Comparison of ENCODE assay signal across 1 cellular context in the genomic region with DNA sequence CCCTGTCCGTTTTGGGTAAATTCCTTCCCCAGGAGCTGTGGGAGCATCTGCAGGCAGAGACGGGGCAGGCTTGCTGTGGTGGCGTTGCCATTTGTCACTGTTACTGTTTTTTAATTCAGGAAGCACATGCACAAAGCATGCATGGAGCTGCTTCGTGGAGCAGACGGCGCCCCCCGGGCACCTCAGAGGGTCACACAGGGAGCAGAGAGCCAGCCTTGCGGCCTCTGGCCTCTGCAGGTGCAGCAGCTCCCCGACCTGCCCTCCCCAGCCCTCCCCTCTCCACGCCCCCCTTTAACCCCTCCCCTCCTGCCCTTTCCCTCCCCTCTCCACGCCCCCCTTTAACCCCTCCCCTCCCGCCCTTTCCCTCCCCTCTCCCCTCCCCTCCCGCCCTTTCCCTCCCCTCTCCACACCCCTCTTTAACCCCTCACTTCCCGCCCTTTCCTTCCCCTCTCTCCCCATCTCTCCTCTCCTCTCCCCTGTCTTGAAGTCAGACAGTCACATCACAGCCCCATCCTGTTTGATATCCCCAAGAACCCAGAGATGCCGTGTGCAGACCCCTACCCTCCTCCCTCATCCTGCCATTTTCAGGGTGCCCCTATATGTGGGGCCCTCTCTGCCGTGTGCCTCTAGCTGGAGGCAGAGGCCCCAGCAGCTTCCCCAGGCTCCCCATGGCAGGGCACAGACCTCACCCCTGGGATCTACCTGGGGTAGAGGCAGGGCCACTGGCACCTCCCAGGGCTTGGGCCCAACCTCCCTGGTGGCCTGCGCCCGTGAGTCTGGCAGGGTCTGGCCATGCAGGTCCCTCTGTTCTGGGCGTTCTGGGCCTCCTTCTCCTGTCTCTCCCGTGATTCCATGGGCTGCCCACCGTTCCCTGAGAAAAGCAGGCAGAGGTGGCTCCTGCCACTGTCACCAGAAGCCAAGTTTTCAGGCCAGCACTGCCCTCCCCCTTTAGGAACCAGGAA.
TF ChIP-seq lines count a peak whose summit lies in the region.

No MANE protein-coding gene starts in this region.

TF ChIP-seq in K562, 482 proteins besides CTCF, POLR2A, EP300 and RAD21 (continued from another document):
- TF ChIP-seq POLR2AphosphoS5 (IDR thresholded peaks at IDR 0.05; ENCODE audit: control insufficient read depth, insufficient read depth, low read depth, low read length), result no peak
- no peak for TF ChIP-seq ZSCAN32 (CRISPR knock-in tag; IDR thresholded peaks at IDR 0.05)
- no peak for TF ChIP-seq NFIC (IDR thresholded peaks at IDR 0.05)
- no peak for TF ChIP-seq SMARCC2 (IDR thresholded peaks at IDR 0.05; ENCODE audit: low read depth)
- TF ChIP-seq, protein P1, sequence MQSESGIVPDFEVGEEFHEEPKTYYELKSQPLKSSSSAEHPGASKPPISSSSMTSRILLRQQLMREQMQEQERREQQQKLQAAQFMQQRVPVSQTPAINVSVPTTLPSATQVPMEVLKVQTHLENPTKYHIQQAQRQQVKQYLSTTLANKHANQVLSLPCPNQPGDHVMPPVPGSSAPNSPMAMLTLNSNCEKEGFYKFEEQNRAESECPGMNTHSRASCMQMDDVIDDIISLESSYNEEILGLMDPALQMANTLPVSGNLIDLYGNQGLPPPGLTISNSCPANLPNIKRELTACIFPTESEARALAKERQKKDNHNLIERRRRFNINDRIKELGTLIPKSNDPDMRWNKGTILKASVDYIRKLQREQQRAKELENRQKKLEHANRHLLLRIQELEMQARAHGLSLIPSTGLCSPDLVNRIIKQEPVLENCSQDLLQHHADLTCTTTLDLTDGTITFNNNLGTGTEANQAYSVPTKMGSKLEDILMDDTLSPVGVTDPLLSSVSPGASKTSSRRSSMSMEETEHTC (IDR thresholded peaks at IDR 0.05), result no peak
- no peak for TF ChIP-seq SLC30A9 (CRISPR knock-in tag; IDR thresholded peaks at IDR 0.05)
- 0 out of 2 replicates have a peak, but pooled peaks have one; percentile 14 for TF ChIP-seq ZBTB7A (IDR thresholded peaks at IDR 0.05; ENCODE audit: borderline replicate concordance, control insufficient read depth, low read depth, low read length)
- no peak for TF ChIP-seq DNMT1 (IDR thresholded peaks at IDR 0.05)
- TF ChIP-seq BRD4 (IDR thresholded peaks at IDR 0.05), result no peak
- TF ChIP-seq ZKSCAN8 (CRISPR knock-in tag; IDR thresholded peaks at IDR 0.05), result no peak
- no peak for TF ChIP-seq CHCHD3 (CRISPR knock-in tag; IDR thresholded peaks at IDR 0.05)
- TF ChIP-seq, protein P2, sequence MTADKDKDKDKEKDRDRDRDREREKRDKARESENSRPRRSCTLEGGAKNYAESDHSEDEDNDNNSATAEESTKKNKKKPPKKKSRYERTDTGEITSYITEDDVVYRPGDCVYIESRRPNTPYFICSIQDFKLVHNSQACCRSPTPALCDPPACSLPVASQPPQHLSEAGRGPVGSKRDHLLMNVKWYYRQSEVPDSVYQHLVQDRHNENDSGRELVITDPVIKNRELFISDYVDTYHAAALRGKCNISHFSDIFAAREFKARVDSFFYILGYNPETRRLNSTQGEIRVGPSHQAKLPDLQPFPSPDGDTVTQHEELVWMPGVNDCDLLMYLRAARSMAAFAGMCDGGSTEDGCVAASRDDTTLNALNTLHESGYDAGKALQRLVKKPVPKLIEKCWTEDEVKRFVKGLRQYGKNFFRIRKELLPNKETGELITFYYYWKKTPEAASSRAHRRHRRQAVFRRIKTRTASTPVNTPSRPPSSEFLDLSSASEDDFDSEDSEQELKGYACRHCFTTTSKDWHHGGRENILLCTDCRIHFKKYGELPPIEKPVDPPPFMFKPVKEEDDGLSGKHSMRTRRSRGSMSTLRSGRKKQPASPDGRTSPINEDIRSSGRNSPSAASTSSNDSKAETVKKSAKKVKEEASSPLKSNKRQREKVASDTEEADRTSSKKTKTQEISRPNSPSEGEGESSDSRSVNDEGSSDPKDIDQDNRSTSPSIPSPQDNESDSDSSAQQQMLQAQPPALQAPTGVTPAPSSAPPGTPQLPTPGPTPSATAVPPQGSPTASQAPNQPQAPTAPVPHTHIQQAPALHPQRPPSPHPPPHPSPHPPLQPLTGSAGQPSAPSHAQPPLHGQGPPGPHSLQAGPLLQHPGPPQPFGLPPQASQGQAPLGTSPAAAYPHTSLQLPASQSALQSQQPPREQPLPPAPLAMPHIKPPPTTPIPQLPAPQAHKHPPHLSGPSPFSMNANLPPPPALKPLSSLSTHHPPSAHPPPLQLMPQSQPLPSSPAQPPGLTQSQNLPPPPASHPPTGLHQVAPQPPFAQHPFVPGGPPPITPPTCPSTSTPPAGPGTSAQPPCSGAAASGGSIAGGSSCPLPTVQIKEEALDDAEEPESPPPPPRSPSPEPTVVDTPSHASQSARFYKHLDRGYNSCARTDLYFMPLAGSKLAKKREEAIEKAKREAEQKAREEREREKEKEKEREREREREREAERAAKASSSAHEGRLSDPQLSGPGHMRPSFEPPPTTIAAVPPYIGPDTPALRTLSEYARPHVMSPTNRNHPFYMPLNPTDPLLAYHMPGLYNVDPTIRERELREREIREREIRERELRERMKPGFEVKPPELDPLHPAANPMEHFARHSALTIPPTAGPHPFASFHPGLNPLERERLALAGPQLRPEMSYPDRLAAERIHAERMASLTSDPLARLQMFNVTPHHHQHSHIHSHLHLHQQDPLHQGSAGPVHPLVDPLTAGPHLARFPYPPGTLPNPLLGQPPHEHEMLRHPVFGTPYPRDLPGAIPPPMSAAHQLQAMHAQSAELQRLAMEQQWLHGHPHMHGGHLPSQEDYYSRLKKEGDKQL (CRISPR knock-in tag; IDR thresholded peaks at IDR 0.05; ENCODE audit: borderline replicate concordance), result no peak
- TF ChIP-seq L3MBTL2 (IDR thresholded peaks at IDR 0.05), result no peak
- TF ChIP-seq ZNF316 (IDR thresholded peaks at IDR 0.05), result no peak
- no peak for TF ChIP-seq COPS2 (conservative IDR thresholded peaks at IDR 0.05)
- TF ChIP-seq GABPB1 (CRISPR knock-in tag; IDR thresholded peaks at IDR 0.05), result no peak
- TF ChIP-seq, protein P3, sequence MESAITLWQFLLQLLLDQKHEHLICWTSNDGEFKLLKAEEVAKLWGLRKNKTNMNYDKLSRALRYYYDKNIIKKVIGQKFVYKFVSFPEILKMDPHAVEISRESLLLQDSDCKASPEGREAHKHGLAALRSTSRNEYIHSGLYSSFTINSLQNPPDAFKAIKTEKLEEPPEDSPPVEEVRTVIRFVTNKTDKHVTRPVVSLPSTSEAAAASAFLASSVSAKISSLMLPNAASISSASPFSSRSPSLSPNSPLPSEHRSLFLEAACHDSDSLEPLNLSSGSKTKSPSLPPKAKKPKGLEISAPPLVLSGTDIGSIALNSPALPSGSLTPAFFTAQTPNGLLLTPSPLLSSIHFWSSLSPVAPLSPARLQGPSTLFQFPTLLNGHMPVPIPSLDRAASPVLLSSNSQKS (CRISPR knock-in tag; IDR thresholded peaks at IDR 0.05), result no peak
- no peak for TF ChIP-seq FOXK1 (CRISPR knock-in tag; IDR thresholded peaks at IDR 0.05; ENCODE audit: borderline replicate concordance)
- no peak for TF ChIP-seq POLR2B (IDR thresholded peaks at IDR 0.05; ENCODE audit: low read depth, partially characterized antibody)
- TF ChIP-seq TRIM24 (IDR thresholded peaks at IDR 0.05), result peak in 1 of 2 experiments; percentile 27; a peak in 1 of 4 replicates
- no peak for TF ChIP-seq SMAD4 (CRISPR knock-in tag; conservative IDR thresholded peaks at IDR 0.05)
- TF ChIP-seq MED1 (CRISPR knock-in tag; IDR thresholded peaks at IDR 0.05; ENCODE audit: borderline replicate concordance), result no peak
- no peak for TF ChIP-seq GATAD2A (IDR thresholded peaks at IDR 0.05)
- TF ChIP-seq SMAD2 (IDR thresholded peaks at IDR 0.05; ENCODE audit: low read depth, low read length), result no peak
- no peak for TF ChIP-seq NUFIP1 (IDR thresholded peaks at IDR 0.05; ENCODE audit: partially characterized antibody)
- no peak for TF ChIP-seq SRSF9 (IDR thresholded peaks at IDR 0.05; ENCODE audit: borderline replicate concordance, low read depth, low read length)
- TF ChIP-seq, protein P4, sequence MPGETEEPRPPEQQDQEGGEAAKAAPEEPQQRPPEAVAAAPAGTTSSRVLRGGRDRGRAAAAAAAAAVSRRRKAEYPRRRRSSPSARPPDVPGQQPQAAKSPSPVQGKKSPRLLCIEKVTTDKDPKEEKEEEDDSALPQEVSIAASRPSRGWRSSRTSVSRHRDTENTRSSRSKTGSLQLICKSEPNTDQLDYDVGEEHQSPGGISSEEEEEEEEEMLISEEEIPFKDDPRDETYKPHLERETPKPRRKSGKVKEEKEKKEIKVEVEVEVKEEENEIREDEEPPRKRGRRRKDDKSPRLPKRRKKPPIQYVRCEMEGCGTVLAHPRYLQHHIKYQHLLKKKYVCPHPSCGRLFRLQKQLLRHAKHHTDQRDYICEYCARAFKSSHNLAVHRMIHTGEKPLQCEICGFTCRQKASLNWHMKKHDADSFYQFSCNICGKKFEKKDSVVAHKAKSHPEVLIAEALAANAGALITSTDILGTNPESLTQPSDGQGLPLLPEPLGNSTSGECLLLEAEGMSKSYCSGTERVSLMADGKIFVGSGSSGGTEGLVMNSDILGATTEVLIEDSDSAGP (CRISPR knock-in tag; IDR thresholded peaks at IDR 0.05), result no peak
- TF ChIP-seq PURB (CRISPR knock-in tag; IDR thresholded peaks at IDR 0.05; ENCODE audit: low read depth), result no peak
- TF ChIP-seq ZNF134 (CRISPR knock-in tag; conservative IDR thresholded peaks at IDR 0.05), result no peak
- TF ChIP-seq MXI1 (IDR thresholded peaks at IDR 0.05; ENCODE audit: low read depth, low read length), result no peak
- no peak for TF ChIP-seq NR2C2 (CRISPR knock-in tag; IDR thresholded peaks at IDR 0.05)
- TF ChIP-seq NR2C2 (tag; IDR thresholded peaks at IDR 0.05), result 0 out of 2 replicates have a peak, but pooled peaks have one; percentile 20
- TF ChIP-seq ZNF165 (CRISPR knock-in tag; IDR thresholded peaks at IDR 0.05; ENCODE audit: borderline replicate concordance), result no peak
